In genomic region chr7:141201145-141201885, GRCh38 we compare ENCODE assay signal across 1 cellular context.
TF ChIP-seq lines count a peak whose summit lies in the region.

No MANE protein-coding gene starts in this region.

TF ChIP-seq in WTC11, 78 proteins besides CTCF, POLR2A, EP300 and RAD21 (continued from another document):
- no peak for TF ChIP-seq ARID4B (CRISPR knock-in tag; IDR thresholded peaks at IDR 0.05; ENCODE audit: borderline replicate concordance)
- no peak for TF ChIP-seq NR3C1 (CRISPR knock-in tag; conservative IDR thresholded peaks at IDR 0.05; ENCODE audit: low read depth)
